Comparison of ENCODE assay signal across 8 cellular contexts in the genomic region with DNA sequence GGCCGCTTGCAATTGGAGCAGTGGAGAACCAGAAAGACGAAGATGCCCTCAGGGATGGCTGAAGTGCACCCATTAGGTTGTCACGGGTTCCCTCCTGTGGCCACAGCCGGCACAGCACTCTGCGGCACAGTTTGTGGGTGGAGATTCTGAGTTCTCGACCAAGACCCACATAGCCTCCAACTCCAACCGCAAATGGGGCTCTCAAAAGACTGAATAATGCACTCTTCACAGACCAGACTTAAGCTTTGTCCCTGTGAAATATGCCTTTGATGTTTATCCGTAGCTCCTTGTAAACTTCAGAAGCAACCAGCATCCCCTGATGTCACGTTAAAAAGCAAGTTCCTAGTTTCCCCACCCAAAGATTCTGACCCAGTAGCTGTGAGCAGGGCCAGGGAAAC. TPM values are rescaled to one million over a fixed set of nuclear protein-coding genes. Genes with fewer than 3 reads are reported as not detected.
DNase-seq lines count a peak whose midpoint lies in the region; TF ChIP-seq lines count a peak whose summit lies in the region.

No MANE protein-coding gene starts in this region.

- H3K4me3 ChIP-seq in uterus, result no peak overlapping the region

- TF ChIP-seq POLR2A in uterus (IDR thresholded peaks at IDR 0.05), result no peak

- TF ChIP-seq CTCF in uterus (IDR thresholded peaks at IDR 0.05), result peak; percentile 75 to 91 (median 86)

- intact Hi-C loops in head of caudate nucleus (cut with DNase I), result loop anchor here (5.0 kb wide), 1 partner anchor 164 kb away; no protein-coding TSS in a partner anchor
- intact Hi-C loops in uterus (cut with DNase I; ENCODE audit: low total_unique reads), result loop anchor here (10.0 kb wide), 1 partner anchor 162 kb away; no protein-coding TSS in a partner anchor

- peak; percentile 61 for DNase-seq in GDM1 (lab: John Stamatoyannopoulos, UW)
- peak; percentile 73 for DNase-seq in H4 (ENCODE audit: low spot score)
- DNase-seq in LoVo (ENCODE audit: low spot score), result peak; percentile 54
- peak; percentile 73 for DNase-seq in SHP77 (lab: John Stamatoyannopoulos, UW)
- peak; percentile 42 for DNase-seq in activated gamma-delta T cell treated with anti-CD3 and anti-CD28 coated beads, Interleukin-2, amount 50 U/mL, for 16 hours (ENCODE audit: low read depth)
- peak; percentile 46 to 88 (median 76) for DNase-seq in head of caudate nucleus
- peak; percentile 56 for DNase-seq in pons (ENCODE audit: low spot score)
- peak; percentile 79 to 85 for DNase-seq in uterus

- no peaks in the 10 kb centered on the region for H3K9me3 ChIP-seq in uterus

- H3K27me3 ChIP-seq in uterus, result no peaks in the 10 kb centered on the region

- no peak overlapping the region for H3K27ac ChIP-seq in uterus

- no peaks in the 10 kb centered on the region for H3K4me1 ChIP-seq in uterus

- H3K36me3 ChIP-seq in uterus, result no peaks in the 10 kb centered on the region

RNA-seq across cellular contexts. Expression of gene CST9, which starts 0.9 kb away (rescaled TPM):
- total RNA-seq in H4 (2014; rRNA removed; shearing (Covaris generic)), result not detected in 2 replicates
- not detected for total RNA-seq in uterus

RNA-seq across cellular contexts. Expression of gene CST3, which starts 31.1 kb away (rescaled TPM):
- 131 and 132 TPM in 2 replicates for total RNA-seq in H4 (2014; rRNA removed; shearing (Covaris generic))
- 1,000 to 10,000 TPM in 1 of 4 donors, 100 to 1,000 TPM in 3; 205 to 1,148 (median 624) TPM for total RNA-seq in uterus

RNA-seq across cellular contexts. Expression of gene CST9L, which starts 38.4 kb away (rescaled TPM):
- not detected in 2 replicates for total RNA-seq in H4 (2014; rRNA removed; shearing (Covaris generic))
- total RNA-seq in uterus, result not detected
